Comparison of ENCODE assay signal across 27 cellular contexts in the genomic region with DNA sequence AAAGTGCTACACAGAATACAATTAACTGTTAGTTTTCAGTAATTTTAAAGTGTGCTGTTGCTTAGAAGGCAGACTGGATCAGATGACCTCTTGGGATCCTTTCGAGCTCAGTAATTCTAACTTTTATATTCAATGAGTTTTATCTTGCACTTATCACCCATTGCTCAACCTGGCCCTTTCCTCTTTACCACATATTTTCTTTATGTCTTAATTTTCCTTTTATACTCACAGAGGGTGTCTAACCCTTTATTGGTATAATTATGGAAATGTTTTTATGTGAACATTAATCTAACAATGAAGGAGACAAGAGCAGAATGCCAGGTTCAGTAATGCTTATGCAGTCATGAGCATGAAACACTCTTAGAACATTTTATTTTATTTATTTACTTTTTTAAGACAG.
"Had no signal": no experiment of that assay in that cellular context is flagged by ENCODE, and none has a peak within 500 bp of the region (broad histone marks: within the 10 kb centered on the region; RNA-seq: fewer than 3 reads in every experiment).

No MANE protein-coding gene starts in this region.

- H3K36me3 ChIP-seq: gastroesophageal sphincter, heart left ventricle, left lung, neural progenitor cell, sigmoid colon, thoracic aorta, transverse colon, upper lobe of right lung, uterus had no signal

- H3K9me3 ChIP-seq: gastroesophageal sphincter, heart left ventricle, left lung, psoas muscle, sigmoid colon, thoracic aorta, transverse colon, upper lobe of right lung, uterus had no signal

- H3K9ac ChIP-seq: neural progenitor cell had no signal

- H3K27ac ChIP-seq: dorsolateral prefrontal cortex, epithelial cell of prostate, foreskin keratinocyte, gastroesophageal sphincter, heart left ventricle, left lung, neural progenitor cell, psoas muscle, sigmoid colon, thoracic aorta, transverse colon, upper lobe of right lung had no signal

- H3K4me3 ChIP-seq: dorsolateral prefrontal cortex, gastroesophageal sphincter, heart left ventricle, left lung, neural progenitor cell, psoas muscle, sigmoid colon, thoracic aorta, transverse colon, upper lobe of right lung, uterus had no signal

- ATAC-seq: esophagus mucosa; foreskin keratinocyte; gastroesophageal sphincter; heart left ventricle; left lung; naive thymus-derived CD4-positive, alpha-beta T cell; psoas muscle; stimulated activated effector memory CD8-positive, alpha-beta T cell treated with anti-CD3 and anti-CD28 coated beads, Interleukin-12 subunit alpha, Interleukin-12 subunit beta, amount 100 ng/mL, for 72 hours; upper lobe of right lung had no signal

- H3K27me3 ChIP-seq: foreskin keratinocyte, gastroesophageal sphincter, heart left ventricle, left lung, neural progenitor cell, sigmoid colon, transverse colon, upper lobe of right lung, uterus had no signal

- H3K4me1 ChIP-seq: gastroesophageal sphincter, left lung, neural progenitor cell, psoas muscle, transverse colon, upper lobe of right lung had no signal

- DNase-seq: dorsolateral prefrontal cortex; effector CD4-positive, alpha-beta T cell; endodermal cell; foreskin keratinocyte; heart left ventricle; hippocampal formation; left cardiac atrium; left lung; mesenchymal stem cell; midbrain; naive thymus-derived CD4-positive, alpha-beta T cell; posterior cingulate gyrus; psoas muscle; right cardiac atrium; sigmoid colon; stimulated activated CD4-positive, alpha-beta T cell treated with anti-CD3 and anti-CD28 coated beads, Interleukin-2, amount 100 ng/mL, for 24 hours; stimulated activated CD4-positive, alpha-beta T cell treated with anti-CD3 and anti-CD28 coated beads, Interleukin-4, amount 100 ng/mL, for 24 hours; stimulated activated naive CD4-positive, alpha-beta T cell treated with Interleukin-2 at 50 U/mL for 16 hours; transverse colon; upper lobe of right lung; uterus had no signal
